ENCODE assay signal across 11 cellular contexts in the genomic region with DNA sequence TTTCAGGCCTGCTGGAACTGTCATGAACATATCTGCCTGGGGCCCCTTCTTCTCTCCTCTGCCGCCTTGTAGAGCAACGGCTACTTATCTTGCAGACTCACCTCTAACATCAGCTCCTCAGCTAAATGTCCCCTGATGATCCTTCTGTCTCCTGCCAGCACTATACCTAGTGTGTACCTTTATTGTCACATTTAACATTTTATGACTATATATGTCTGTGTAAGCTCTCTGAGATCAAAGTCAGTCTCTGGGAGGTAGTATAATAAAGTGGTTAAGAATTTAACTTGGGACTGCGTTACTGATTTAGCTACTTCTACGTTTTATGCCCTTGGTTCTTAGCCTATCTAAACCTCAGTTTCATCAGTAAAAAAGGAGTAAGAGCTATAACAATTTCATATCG. TPM values are rescaled to one million over a fixed set of nuclear protein-coding genes. Genes with fewer than 3 reads are reported as not detected.
DNase-seq lines count a peak whose midpoint lies in the region; ATAC-seq and TF ChIP-seq lines count a peak whose summit lies in the region.
"Had no signal": no experiment of that assay in that cellular context is flagged by ENCODE, and none has a peak within 500 bp of the region (broad histone marks: within the 10 kb centered on the region; RNA-seq: fewer than 3 reads in every experiment).

No MANE protein-coding gene starts in this region.

- intact Hi-C loops in naive thymus-derived CD4-positive, alpha-beta T cell (cut with micrococcal nuclease), result loop anchor here (1.0 to 2.0 kb wide), 2 partner anchors 7 to 445 kb away; no protein-coding TSS in a partner anchor
- intact Hi-C loops in prostate gland (cut with DNase I), result loop anchor here (10.0 kb wide), 1 partner anchor 79 kb away; a partner anchor contains a TSS

- DNase-seq in BE2C (no peak), endodermal cell (no peak), HuH-7.5 (ENCODE audit: low spot score) (no peak), prostate gland (ENCODE audit: low spot score) (no peak)
- no peak for DNase-seq in naive thymus-derived CD4-positive, alpha-beta T cell
- no peak for DNase-seq in stimulated activated naive CD8-positive, alpha-beta T cell treated with anti-CD3 and anti-CD28 coated beads, Interleukin-15, Interleukin-2, amounts not matched to agents 100 U/mL and 50 U/mL, for 24 hours
- DNase-seq: activated T-cell treated with anti-CD3 and anti-CD28 coated beads, Interleukin-2, amount 50 U/mL, for 1 hour; NCI-H510A had no signal

- H3K4me2 ChIP-seq in Loucy (ENCODE audit: low read depth, low read length, poor library complexity, severe bottlenecking), result peak overlapping the region; percentile 95

- H3K4me1 Mint-ChIP-seq in endodermal cell, result peaks cover 2% of the 10 kb centered on the region
- peaks cover 11 to 40% (median 31%) of the 10 kb centered on the region in 7 donors for H3K4me1 Mint-ChIP-seq in naive thymus-derived CD4-positive, alpha-beta T cell

- H3K9ac ChIP-seq in Loucy (ENCODE audit: low read depth, low read length, poor library complexity, severe bottlenecking), result peak overlapping the region; percentile 87
- no peak overlapping the region for H3K9ac ChIP-seq in endodermal cell (ENCODE audit: extremely low read depth, low read length, poor library complexity, severe bottlenecking)

- no peak overlapping the region for H3K27ac Mint-ChIP-seq in endodermal cell
- no peak overlapping the region for H3K27ac Mint-ChIP-seq in naive thymus-derived CD4-positive, alpha-beta T cell

- TF ChIP-seq POLR2A in prostate gland (IDR thresholded peaks at IDR 0.05), result no peak

- POLR2A ChIA-PET in naive thymus-derived CD4-positive, alpha-beta T cell (lab: Charles Lee), result interaction anchor here (1.2 to 4.0 kb wide), 5 partner anchors 22 to 462 kb away, joined by 5 to 24 read pairs (median 6); a partner anchor contains a TSS

- WGBS in endodermal cell (ENCODE audit: insufficient coverage in 1 of 2, insufficient read length in 1 of 2), 2 experiments, result 81 to 100% methylated on average over 2 to 5 of the region's 5 CpGs
- 35% methylated on average over 5 of the region's 5 CpGs for WGBS in prostate gland

- TF ChIP-seq CTCF in BE2C (IDR thresholded peaks at IDR 0.05; ENCODE audit: low read depth, low read length) (no peak), Loucy (conservative IDR thresholded peaks at IDR 0.05; ENCODE audit: low read length) (no peak), endodermal cell (conservative IDR thresholded peaks at IDR 0.05) (no peak), prostate gland (IDR thresholded peaks at IDR 0.05) (no peak)

- H3K9me2 ChIP-seq in Loucy (replicated peaks; ENCODE audit: low read depth, low read length), result no peaks in the 10 kb centered on the region

- H3K27me3 ChIP-seq in BE2C, result no peaks in the 10 kb centered on the region
- H3K27me3 ChIP-seq in Loucy (ENCODE audit: insufficient read depth, low read length, poor library complexity, severe bottlenecking), result no peaks in the 10 kb centered on the region
- no peaks in the 10 kb centered on the region for H3K27me3 ChIP-seq in endodermal cell (ENCODE audit: control insufficient read depth, insufficient read depth, low read length, poor library complexity, severe bottlenecking)
- H3K27me3 ChIP-seq in naive thymus-derived CD4-positive, alpha-beta T cell (ENCODE audit: control insufficient read depth in 2 of 2, insufficient read depth in 2 of 2, low read length in 2 of 2), result no peaks in the 10 kb centered on the region
- no peaks in the 10 kb centered on the region for H3K27me3 ChIP-seq in prostate gland (replicated peaks; ENCODE audit: insufficient read depth)

- no peaks in the 10 kb centered on the region for H3F3A ChIP-seq in Loucy (ENCODE audit: low read depth)

- H3K36me3 ChIP-seq in BE2C (peaks cover 22% of the 10 kb centered on the region), Loucy (ENCODE audit: insufficient read depth, low read length) (peaks cover 19% of the 10 kb centered on the region; the same call in 1 of the 2 replicates), endodermal cell (ENCODE audit: control insufficient read depth, insufficient read depth, low read length) (peaks cover 33% of the 10 kb centered on the region), prostate gland (no peaks in the 10 kb centered on the region)
- H3K36me3 ChIP-seq in naive thymus-derived CD4-positive, alpha-beta T cell (ENCODE audit: control insufficient read depth in 2 of 3, insufficient read depth in 3 of 3, low read length in 3 of 3), result peaks cover 7 to 26% (median 13%) of the 10 kb centered on the region in 3 experiments

- peaks cover 67% of the 10 kb centered on the region for H3K79me2 ChIP-seq in Loucy (ENCODE audit: insufficient read depth, low read length)

- CTCF ChIA-PET in naive thymus-derived CD4-positive, alpha-beta T cell (lab: Charles Lee), result interaction anchor here (0.7 to 1.7 kb wide), 2 partner anchors 9 to 15 kb away, joined by 3 to 6 read pairs; no protein-coding TSS in a partner anchor

- no peaks in the 10 kb centered on the region for H3K9me3 Mint-ChIP-seq in endodermal cell
- H3K9me3 Mint-ChIP-seq in naive thymus-derived CD4-positive, alpha-beta T cell, result no peaks in the 10 kb centered on the region
- H3K9me3 Mint-ChIP-seq: brain had no signal

- no peak overlapping the region for H2AFZ ChIP-seq in Loucy (ENCODE audit: low read length)

- H3K4me1 ChIP-seq in BE2C (peaks cover 10% of the 10 kb centered on the region), Loucy (ENCODE audit: insufficient read depth, low read length, poor library complexity, severe bottlenecking) (peaks cover 22% of the 10 kb centered on the region), endodermal cell (ENCODE audit: control insufficient read depth, insufficient read depth, low read length) (no peaks in the 10 kb centered on the region), prostate gland (replicated peaks) (no peaks in the 10 kb centered on the region)
- H3K4me1 ChIP-seq in naive thymus-derived CD4-positive, alpha-beta T cell (ENCODE audit: control insufficient read depth in 2 of 2, insufficient read depth in 2 of 2, low read length in 2 of 2), result peaks cover 20 to 35% of the 10 kb centered on the region in 2 donors

- H3K27me3 Mint-ChIP-seq in endodermal cell (ENCODE audit: insufficient read depth), result no peaks in the 10 kb centered on the region
- H3K27me3 Mint-ChIP-seq in naive thymus-derived CD4-positive, alpha-beta T cell, result no peaks in the 10 kb centered on the region

- H4K20me1 ChIP-seq in Loucy (ENCODE audit: insufficient read depth, low read length, poor library complexity, severe bottlenecking), result peaks cover 34% of the 10 kb centered on the region

- H3K4me3 ChIP-seq in BE2C (ENCODE audit: low read depth, low read length), result peak overlapping the region; percentile 87; the same call in 1 of the 2 replicates
- peak overlapping the region; percentile 94 for H3K4me3 ChIP-seq in Loucy (ENCODE audit: low read length, poor library complexity, severe bottlenecking)
- peak overlapping the region; percentile 89 for H3K4me3 ChIP-seq in endodermal cell (ENCODE audit: low read length)
- no peak overlapping the region for H3K4me3 ChIP-seq in naive thymus-derived CD4-positive, alpha-beta T cell (ENCODE audit: low read length)
- H3K4me3 ChIP-seq in prostate gland, result peak overlapping the region in 1 of 2 donors; percentile 84

- H3K4me3 Mint-ChIP-seq in endodermal cell, result no peak overlapping the region
- no peak overlapping the region for H3K4me3 Mint-ChIP-seq in naive thymus-derived CD4-positive, alpha-beta T cell

- H3K27ac ChIP-seq in endodermal cell (ENCODE audit: low read depth, low read length) (no peak overlapping the region), prostate gland (no peak overlapping the region)
- peak overlapping the region; percentile 96 for H3K27ac ChIP-seq in naive thymus-derived CD4-positive, alpha-beta T cell (ENCODE audit: low read depth, low read length)

- H3K36me3 Mint-ChIP-seq in endodermal cell (ENCODE audit: low read depth), result peaks cover 16% of the 10 kb centered on the region
- H3K36me3 Mint-ChIP-seq in naive thymus-derived CD4-positive, alpha-beta T cell, result peaks cover 0 to 14% (median 4%) of the 10 kb centered on the region in 5 donors

- no peak for ATAC-seq in naive thymus-derived CD4-positive, alpha-beta T cell
- ATAC-seq in GM21737 (IDR thresholded peaks at IDR 0.05; ENCODE audit: unreplicated experiment), result no peak
- ATAC-seq in stimulated activated naive CD8-positive, alpha-beta T cell treated with anti-CD3 and anti-CD28 coated beads, Interleukin-15, Interleukin-2, amounts not matched to agents 100 U/mL and 50 U/mL, for 24 hours, result no peak

- H3K9me3 ChIP-seq in BE2C, result no peaks in the 10 kb centered on the region
- no peaks in the 10 kb centered on the region for H3K9me3 ChIP-seq in Loucy (ENCODE audit: insufficient read depth, low read depth, low read length)
- no peaks in the 10 kb centered on the region for H3K9me3 ChIP-seq in endodermal cell (ENCODE audit: control insufficient read depth, low read length)
- no peaks in the 10 kb centered on the region for H3K9me3 ChIP-seq in naive thymus-derived CD4-positive, alpha-beta T cell (ENCODE audit: control insufficient read depth in 2 of 3, low read length in 3 of 3)
- H3K9me3 ChIP-seq in prostate gland, result no peaks in the 10 kb centered on the region

RNA-seq across cellular contexts. Expression of a gene that starts 2.2 kb away (rescaled TPM):
- polyA plus RNA-seq in BE2C (2012; ENCODE audit: insufficient read depth, insufficient read length, low read depth), result 69.5 TPM
- total RNA-seq in endodermal cell (10 to 100 TPM; 64.4 to 75.3 TPM), prostate gland (100 to 1,000 TPM; 109 to 155 TPM)
- polyA plus RNA-seq in endodermal cell (2013, experiment 1 of 2), result 57.3 TPM
- 60.9 TPM for polyA plus RNA-seq in endodermal cell (2013, experiment 2 of 2)
- total RNA-seq in naive thymus-derived CD4-positive, alpha-beta T cell, result 10 to 100 TPM; 41.7 to 58.0 (median 47.5) TPM
- polyA plus RNA-seq in naive thymus-derived CD4-positive, alpha-beta T cell, result 10 to 100 TPM; 31.5 to 42.9 TPM

RNA-seq across cellular contexts. Expression of a gene that starts 21.4 kb away (rescaled TPM):
- not detected for polyA plus RNA-seq in BE2C (2012; ENCODE audit: insufficient read depth, insufficient read length, low read depth)
- total RNA-seq in endodermal cell (1 to 10 TPM in 1 of 2 donors, under 1 TPM in 1; 0.84 to 1.5 TPM), prostate gland (1 to 10 TPM; 1.9 TPM)
- polyA plus RNA-seq in endodermal cell (2013, experiment 1 of 2), result not detected
- not detected for polyA plus RNA-seq in endodermal cell (2013, experiment 2 of 2)
- total RNA-seq in naive thymus-derived CD4-positive, alpha-beta T cell, result 1 to 10 TPM in 4 of 5 experiments, under 1 TPM in 1; 0.93 to 3.7 (median 1.9) TPM
- polyA plus RNA-seq in naive thymus-derived CD4-positive, alpha-beta T cell, result under 1 TPM; 0.14 to 0.60 TPM
